ENCODE assay signal across 17 cellular contexts in the genomic region with DNA sequence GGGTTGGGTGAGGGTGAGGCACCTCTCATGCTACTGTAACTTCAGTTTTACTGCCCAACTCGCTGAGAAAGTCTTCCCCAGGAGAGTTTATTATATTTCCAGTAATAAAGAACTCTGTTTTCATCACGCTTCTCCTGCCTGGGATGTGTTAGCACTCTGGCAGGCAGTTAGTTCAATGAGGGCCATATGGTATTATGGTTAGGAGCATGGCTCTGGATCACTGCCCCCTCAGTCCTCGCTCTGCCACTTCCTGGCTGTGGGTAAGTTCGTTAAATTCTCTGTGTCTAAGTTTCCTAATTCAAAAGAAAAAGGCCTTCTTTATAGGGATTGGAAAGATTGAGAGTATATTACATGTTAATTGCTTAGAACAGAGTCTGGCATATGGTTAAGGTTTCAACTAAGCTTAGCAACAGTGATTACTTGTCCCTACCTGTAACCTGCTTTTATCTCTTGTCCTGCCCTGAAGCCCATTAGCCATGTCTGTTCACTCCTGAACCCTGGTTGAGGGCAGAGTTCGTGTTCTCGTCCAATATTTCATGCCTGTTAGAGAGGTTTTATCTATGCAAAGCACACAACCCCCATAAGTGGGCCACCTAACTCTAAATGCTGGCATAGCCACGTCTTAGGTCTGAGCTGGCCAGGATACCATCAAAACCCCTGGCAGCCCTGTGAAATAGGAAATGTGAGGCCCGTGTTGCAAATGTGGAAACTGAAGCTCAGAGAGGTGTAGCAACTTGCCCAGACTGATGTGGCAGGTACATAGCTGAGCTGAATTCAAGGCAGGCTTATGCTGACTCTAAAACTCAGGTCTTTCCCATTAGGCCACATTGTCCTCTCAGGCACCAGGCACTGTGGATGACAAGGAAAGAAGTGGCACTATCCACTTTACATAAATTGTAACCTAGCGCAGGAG.
DNase-seq lines count a peak whose midpoint lies in the region; ATAC-seq and TF ChIP-seq lines count a peak whose summit lies in the region.
"Had no signal": no experiment of that assay in that cellular context is flagged by ENCODE, and none has a peak within 500 bp of the region (broad histone marks: within the 10 kb centered on the region; RNA-seq: fewer than 3 reads in every experiment).

No MANE protein-coding gene starts in this region.

- no peaks in the 10 kb centered on the region for H3K9me3 ChIP-seq in esophagus (ENCODE audit: control insufficient read depth in 2 of 2, insufficient read depth in 1 of 2, low read depth in 1 of 2, low read length in 1 of 2)
- H3K9me3 ChIP-seq in transverse colon: no peaks in the 10 kb centered on the region
- H3K9me3 ChIP-seq: Caco-2, colonic mucosa had no signal

- no peaks in the 10 kb centered on the region for H3K27me3 ChIP-seq in esophagus (ENCODE audit: control insufficient read depth in 1 of 2, insufficient read depth in 2 of 2, low read length in 2 of 2)
- no peaks in the 10 kb centered on the region for H3K27me3 ChIP-seq in transverse colon
- H3K27me3 ChIP-seq: colonic mucosa had no signal

- no peak for TF ChIP-seq EP300 in transverse colon (IDR thresholded peaks at IDR 0.05; ENCODE audit: low read depth)

- TF ChIP-seq POLR2A in NB4 (IDR thresholded peaks at IDR 0.05; ENCODE audit: extremely low read depth, insufficient read length) (no peak), transverse colon (IDR thresholded peaks at IDR 0.05) (no peak)

- H3K4me1 Mint-ChIP-seq in activated naive CD8-positive, alpha-beta T cell treated with anti-CD3 and anti-CD28 coated beads, Interleukin-2, amount 50 U/mL, for 24 hours: peaks cover 12% of the 10 kb centered on the region
- H3K4me1 Mint-ChIP-seq in activated naive CD8-positive, alpha-beta T cell treated with anti-CD3 and anti-CD28 coated beads for 36 hours: peaks cover 9% of the 10 kb centered on the region

- DNase-seq in activated naive CD8-positive, alpha-beta T cell treated with anti-CD3 and anti-CD28 coated beads, Interleukin-2, amount 50 U/mL, for 24 hours: no peak
- DNase-seq in activated naive CD8-positive, alpha-beta T cell treated with anti-CD3 and anti-CD28 coated beads for 36 hours: no peak
- DNase-seq in NB4 (ENCODE audit: low read depth) (peak; percentile 93), transverse colon (peak; percentile 31), NCI-H187 (lab: John Stamatoyannopoulos, UW) (no peak), COLO829 (ENCODE audit: low spot score) (no peak), SW480 (ENCODE audit: low spot score) (no peak)
- DNase-seq: ACHN; activated CD4-positive, alpha-beta memory T cell treated with anti-CD3 and anti-CD28 coated beads for 36 hours; aorta; Caco-2; colonic mucosa; NCI-H1105; PC-3 had no signal

- peaks cover 12% of the 10 kb centered on the region for H3K9me3 Mint-ChIP-seq in activated naive CD8-positive, alpha-beta T cell treated with anti-CD3 and anti-CD28 coated beads, Interleukin-2, amount 50 U/mL, for 24 hours
- H3K9me3 Mint-ChIP-seq in activated naive CD8-positive, alpha-beta T cell treated with anti-CD3 and anti-CD28 coated beads for 36 hours: peaks cover 1% of the 10 kb centered on the region
- H3K9me3 Mint-ChIP-seq: activated CD4-positive, alpha-beta memory T cell treated with anti-CD3 and anti-CD28 coated beads for 36 hours; activated T-helper 1 cell treated with anti-CD3 and anti-CD28 coated beads, Interleukin-12 subunit alpha, Interleukin-12 subunit beta, Interleukin-2, Interleukin-4 antibody, amounts not matched to agents 30 ng/mL and 10 ng/mL and 1 ng/mL, durations not matched to agents 14 hours and 24 hours and 36 hours; stimulated activated effector memory CD8-positive, alpha-beta T cell treated with anti-CD3 and anti-CD28 coated beads, Interleukin-12 subunit alpha, Interleukin-12 subunit beta, amount 100 ng/mL, for 72 hours had no signal

- peaks cover 0 to 3% of the 10 kb centered on the region in 2 donors for H3K4me1 ChIP-seq in esophagus (ENCODE audit: control insufficient read depth in 2 of 2, insufficient read depth in 2 of 2, low read length in 1 of 2)
- H3K4me1 ChIP-seq in transverse colon: peaks cover 0 to 7% (median 2%) of the 10 kb centered on the region in 4 donors
- H3K4me1 ChIP-seq: Caco-2, colonic mucosa had no signal

- intact Hi-C loops in transverse colon (cut with DNase I; ENCODE audit: low total_unique reads): no loop called here

- no peak overlapping the region for H3K4me3 Mint-ChIP-seq in activated naive CD8-positive, alpha-beta T cell treated with anti-CD3 and anti-CD28 coated beads, Interleukin-2, amount 50 U/mL, for 24 hours
- no peak overlapping the region for H3K4me3 Mint-ChIP-seq in activated naive CD8-positive, alpha-beta T cell treated with anti-CD3 and anti-CD28 coated beads for 36 hours
- H3K4me3 Mint-ChIP-seq: activated CD4-positive, alpha-beta memory T cell treated with anti-CD3 and anti-CD28 coated beads for 36 hours; activated T-helper 1 cell treated with anti-CD3 and anti-CD28 coated beads, Interleukin-12 subunit alpha, Interleukin-12 subunit beta, Interleukin-2, Interleukin-4 antibody, amounts not matched to agents 30 ng/mL and 10 ng/mL and 1 ng/mL, durations not matched to agents 14 hours and 24 hours and 36 hours; stimulated activated effector memory CD8-positive, alpha-beta T cell treated with anti-CD3 and anti-CD28 coated beads, Interleukin-12 subunit alpha, Interleukin-12 subunit beta, amount 100 ng/mL, for 72 hours had no signal

- H3K36me3 Mint-ChIP-seq in activated naive CD8-positive, alpha-beta T cell treated with anti-CD3 and anti-CD28 coated beads, Interleukin-2, amount 50 U/mL, for 24 hours (ENCODE audit: low read depth): no peaks in the 10 kb centered on the region
- H3K36me3 Mint-ChIP-seq in activated naive CD8-positive, alpha-beta T cell treated with anti-CD3 and anti-CD28 coated beads for 36 hours: no peaks in the 10 kb centered on the region
- H3K36me3 Mint-ChIP-seq: stimulated activated effector memory CD8-positive, alpha-beta T cell treated with anti-CD3 and anti-CD28 coated beads, Interleukin-12 subunit alpha, Interleukin-12 subunit beta, amount 100 ng/mL, for 72 hours had no signal

- TF ChIP-seq CTCF in NB4 (IDR thresholded peaks at IDR 0.05; ENCODE audit: low read depth, low read length) (no peak), transverse colon (IDR thresholded peaks at IDR 0.05) (no peak)

- in situ Hi-C loops in transverse colon (cut with MboI; ENCODE audit: low pct_ligation_motif_present in 1 of 4, low pct_unique_long_range_greater_than_20kb in 1 of 4, low sequenced_read_pairs in 3 of 4): no loop called here

- WGBS in esophagus, 2 donors: 45 to 51% methylated on average over 9 of the region's 9 CpGs
- WGBS in transverse colon (ENCODE audit: low coverage in 1 of 2), 2 donors: 61 to 77% methylated on average over 5 to 9 of the region's 9 CpGs

- H3K4me3 ChIP-seq in NB4 (ENCODE audit: low read depth, low read length) (no peak overlapping the region), esophagus (ENCODE audit: low read depth in 1 of 2, low read length in 2 of 2) (no peak overlapping the region), transverse colon (no peak overlapping the region)
- H3K4me3 ChIP-seq: colonic mucosa had no signal

- H3K27ac ChIP-seq in esophagus (ENCODE audit: low read depth in 2 of 2, low read length in 1 of 2): peak overlapping the region; percentile 26 to 47
- peak overlapping the region in 3 of 4 donors; percentile 7 to 42 (median 10) for H3K27ac ChIP-seq in transverse colon
- H3K27ac ChIP-seq: colonic mucosa had no signal

- peak; percentile 54 for ATAC-seq in activated naive CD8-positive, alpha-beta T cell treated with anti-CD3 and anti-CD28 coated beads, Interleukin-2, amount 50 U/mL, for 24 hours
- ATAC-seq: PC-3; stimulated activated effector memory CD8-positive, alpha-beta T cell treated with anti-CD3 and anti-CD28 coated beads, Interleukin-12 subunit alpha, Interleukin-12 subunit beta, amount 100 ng/mL, for 72 hours had no signal

- H3K27me3 Mint-ChIP-seq in activated naive CD8-positive, alpha-beta T cell treated with anti-CD3 and anti-CD28 coated beads, Interleukin-2, amount 50 U/mL, for 24 hours: no peaks in the 10 kb centered on the region
- H3K27me3 Mint-ChIP-seq in activated naive CD8-positive, alpha-beta T cell treated with anti-CD3 and anti-CD28 coated beads for 36 hours: no peaks in the 10 kb centered on the region
- H3K27me3 Mint-ChIP-seq: activated CD4-positive, alpha-beta memory T cell treated with anti-CD3 and anti-CD28 coated beads for 36 hours had no signal

- H3K36me3 ChIP-seq in esophagus (ENCODE audit: control insufficient read depth in 2 of 2, insufficient read depth in 2 of 2, low read length in 1 of 2): no peaks in the 10 kb centered on the region
- H3K36me3 ChIP-seq in transverse colon: no peaks in the 10 kb centered on the region
- H3K36me3 ChIP-seq: colonic mucosa had no signal

- peak overlapping the region; percentile 48 for H3K27ac Mint-ChIP-seq in activated naive CD8-positive, alpha-beta T cell treated with anti-CD3 and anti-CD28 coated beads, Interleukin-2, amount 50 U/mL, for 24 hours
- no peak overlapping the region for H3K27ac Mint-ChIP-seq in activated naive CD8-positive, alpha-beta T cell treated with anti-CD3 and anti-CD28 coated beads for 36 hours
- H3K27ac Mint-ChIP-seq: activated CD4-positive, alpha-beta memory T cell treated with anti-CD3 and anti-CD28 coated beads for 36 hours; activated T-helper 1 cell treated with anti-CD3 and anti-CD28 coated beads, Interleukin-12 subunit alpha, Interleukin-12 subunit beta, Interleukin-2, Interleukin-4 antibody, amounts not matched to agents 30 ng/mL and 10 ng/mL and 1 ng/mL, durations not matched to agents 14 hours and 24 hours and 36 hours; stimulated activated effector memory CD8-positive, alpha-beta T cell treated with anti-CD3 and anti-CD28 coated beads, Interleukin-12 subunit alpha, Interleukin-12 subunit beta, amount 100 ng/mL, for 72 hours had no signal

Comparison
In these comparisons a context has a peak if more than half of its experiments do, and no peak if none do; other contexts are left out.
1. DNase-seq: peak in NB4 (single experiment) and transverse colon (single experiment); none in activated naive CD8-positive, alpha-beta T cell treated with anti-CD3 and anti-CD28 coated beads, Interleukin-2, amount 50 U/mL, for 24 hours (single experiment), activated naive CD8-positive, alpha-beta T cell treated with anti-CD3 and anti-CD28 coated beads for 36 hours (single experiment), NCI-H187 (0 of 2), COLO829 (single experiment) and SW480 (single experiment).